In the genomic region with DNA sequence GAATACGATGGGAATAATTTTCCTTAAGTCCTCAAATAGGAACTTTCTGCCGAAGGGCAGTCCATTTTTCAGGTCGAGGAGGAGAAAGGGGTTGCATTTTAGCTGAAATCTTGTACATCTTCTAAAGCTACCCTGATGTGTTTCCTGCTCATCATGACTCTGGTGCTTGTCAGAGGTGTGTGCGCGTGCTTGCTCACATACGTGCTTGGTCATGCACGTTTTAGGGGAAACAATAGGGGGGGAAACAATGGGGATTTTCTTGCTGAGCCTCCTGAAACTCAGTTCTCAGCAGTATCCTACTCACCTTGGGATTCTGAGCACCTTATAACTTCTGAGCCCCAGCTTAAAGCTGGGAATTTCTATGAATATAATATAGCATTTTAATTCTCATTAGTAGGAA, we compare ENCODE assay signal across 2 cellular contexts.
TF ChIP-seq lines count a peak whose summit lies in the region.

No MANE protein-coding gene starts in this region.

TF ChIP-seq in GM23338, 12 proteins besides CTCF, POLR2A, EP300 and RAD21:
- TF ChIP-seq EZH2 (IDR thresholded peaks at IDR 0.05; ENCODE audit: low read depth, unreplicated experiment) (no peak), NANOG (IDR thresholded peaks at IDR 0.05; ENCODE audit: borderline replicate concordance) (no peak), ZNF331 (CRISPR knock-in tag; IDR thresholded peaks at IDR 0.05; ENCODE audit: low read depth) (no peak), STAT1 (IDR thresholded peaks at IDR 0.05; ENCODE audit: unreplicated experiment) (no peak)
- TF ChIP-seq, protein P1, sequence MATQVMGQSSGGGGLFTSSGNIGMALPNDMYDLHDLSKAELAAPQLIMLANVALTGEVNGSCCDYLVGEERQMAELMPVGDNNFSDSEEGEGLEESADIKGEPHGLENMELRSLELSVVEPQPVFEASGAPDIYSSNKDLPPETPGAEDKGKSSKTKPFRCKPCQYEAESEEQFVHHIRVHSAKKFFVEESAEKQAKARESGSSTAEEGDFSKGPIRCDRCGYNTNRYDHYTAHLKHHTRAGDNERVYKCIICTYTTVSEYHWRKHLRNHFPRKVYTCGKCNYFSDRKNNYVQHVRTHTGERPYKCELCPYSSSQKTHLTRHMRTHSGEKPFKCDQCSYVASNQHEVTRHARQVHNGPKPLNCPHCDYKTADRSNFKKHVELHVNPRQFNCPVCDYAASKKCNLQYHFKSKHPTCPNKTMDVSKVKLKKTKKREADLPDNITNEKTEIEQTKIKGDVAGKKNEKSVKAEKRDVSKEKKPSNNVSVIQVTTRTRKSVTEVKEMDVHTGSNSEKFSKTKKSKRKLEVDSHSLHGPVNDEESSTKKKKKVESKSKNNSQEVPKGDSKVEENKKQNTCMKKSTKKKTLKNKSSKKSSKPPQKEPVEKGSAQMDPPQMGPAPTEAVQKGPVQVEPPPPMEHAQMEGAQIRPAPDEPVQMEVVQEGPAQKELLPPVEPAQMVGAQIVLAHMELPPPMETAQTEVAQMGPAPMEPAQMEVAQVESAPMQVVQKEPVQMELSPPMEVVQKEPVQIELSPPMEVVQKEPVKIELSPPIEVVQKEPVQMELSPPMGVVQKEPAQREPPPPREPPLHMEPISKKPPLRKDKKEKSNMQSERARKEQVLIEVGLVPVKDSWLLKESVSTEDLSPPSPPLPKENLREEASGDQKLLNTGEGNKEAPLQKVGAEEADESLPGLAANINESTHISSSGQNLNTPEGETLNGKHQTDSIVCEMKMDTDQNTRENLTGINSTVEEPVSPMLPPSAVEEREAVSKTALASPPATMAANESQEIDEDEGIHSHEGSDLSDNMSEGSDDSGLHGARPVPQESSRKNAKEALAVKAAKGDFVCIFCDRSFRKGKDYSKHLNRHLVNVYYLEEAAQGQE (IDR thresholded peaks at IDR 0.05; ENCODE audit: unreplicated experiment) = no peak

TF ChIP-seq in GM12878, 131 proteins besides CTCF, POLR2A, EP300 and RAD21:
- TF ChIP-seq BHLHE40 (IDR thresholded peaks at IDR 0.05; ENCODE audit: borderline replicate concordance in 1 of 2, low read depth in 2 of 2, low read length in 1 of 2) (peak; percentile 21 to 30; a peak in 2 of 4 replicates), CHD1 (IDR thresholded peaks at IDR 0.05; ENCODE audit: low read depth, low read length) (no peak), CBX5 (IDR thresholded peaks at IDR 0.05; ENCODE audit: low read depth) (0 out of 2 replicates have a peak, but pooled peaks have one; percentile 28), CREB1 (IDR thresholded peaks at IDR 0.05; ENCODE audit: low read depth) (peak; percentile 35; the same call in 1 of the 2 replicates)
- TF ChIP-seq, protein P2, sequence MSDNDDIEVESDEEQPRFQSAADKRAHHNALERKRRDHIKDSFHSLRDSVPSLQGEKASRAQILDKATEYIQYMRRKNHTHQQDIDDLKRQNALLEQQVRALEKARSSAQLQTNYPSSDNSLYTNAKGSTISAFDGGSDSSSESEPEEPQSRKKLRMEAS (IDR thresholded peaks at IDR 0.05; ENCODE audit: low read depth, low read length) = no peak
